In the genomic region with DNA sequence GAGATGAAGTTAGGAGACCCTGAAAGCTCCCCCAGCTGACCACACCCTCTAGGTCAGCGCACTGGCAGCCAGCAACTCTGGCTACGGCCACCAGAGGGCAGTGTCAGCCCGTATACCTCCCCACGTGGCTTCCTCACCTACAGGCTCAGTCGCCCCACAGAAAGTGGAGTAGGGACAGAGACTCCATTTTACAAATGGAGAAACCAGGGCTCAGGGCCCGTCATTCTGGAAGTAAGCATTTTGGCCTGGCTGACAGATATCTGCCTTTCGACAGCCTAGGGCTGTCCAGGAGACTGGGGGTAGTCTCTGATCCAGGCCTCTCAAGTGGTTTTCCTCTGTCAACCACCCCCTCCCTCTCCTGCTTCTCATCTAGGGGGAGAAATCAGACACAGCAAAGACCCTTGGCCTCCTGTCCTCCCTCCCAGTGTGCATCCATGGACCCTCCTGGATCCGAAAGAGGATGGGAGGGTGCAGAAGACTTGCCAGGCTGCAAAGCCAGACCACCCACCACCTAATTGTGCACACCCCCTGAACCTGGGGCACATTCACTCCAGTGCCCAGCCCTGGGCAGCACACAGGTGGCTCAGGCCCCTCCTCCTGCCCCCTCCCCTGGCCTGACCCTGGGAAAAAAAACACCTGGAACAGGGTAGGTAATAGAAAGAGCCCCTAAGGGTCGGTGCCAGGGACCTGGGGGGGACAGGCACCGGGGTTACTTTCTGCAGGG, we compare ENCODE assay signal across 8 cellular contexts. TPM values are rescaled to one million over a fixed set of nuclear protein-coding genes. Genes with fewer than 3 reads are reported as not detected.
DNase-seq lines count a peak whose midpoint lies in the region; ATAC-seq lines count a peak whose summit lies in the region.

No MANE protein-coding gene starts in this region.

- ATAC-seq in HG02852 (IDR thresholded peaks at IDR 0.05; ENCODE audit: unreplicated experiment) (peak; percentile 66), left colon (peak; percentile 89), HG03378 (IDR thresholded peaks at IDR 0.05; ENCODE audit: unreplicated experiment) (no peak)
- peak; percentile 81 for ATAC-seq in central memory CD8-positive, alpha-beta T cell (replicated peaks; ENCODE audit: extremely low read depth, poor library complexity, severe bottlenecking)

- H3K27me3 Mint-ChIP-seq in central memory CD8-positive, alpha-beta T cell, result peaks cover 44% of the 10 kb centered on the region

- H3K9me3 Mint-ChIP-seq in central memory CD8-positive, alpha-beta T cell, result no peaks in the 10 kb centered on the region

- H3K4me1 Mint-ChIP-seq in central memory CD8-positive, alpha-beta T cell, result no peaks in the 10 kb centered on the region

- H3K27ac Mint-ChIP-seq in central memory CD8-positive, alpha-beta T cell (ENCODE audit: low read depth), result no peak overlapping the region

- peaks cover 2% of the 10 kb centered on the region for H3K36me3 Mint-ChIP-seq in central memory CD8-positive, alpha-beta T cell (ENCODE audit: insufficient read depth)

- H3K4me3 Mint-ChIP-seq in central memory CD8-positive, alpha-beta T cell, result no peak overlapping the region

- DNase-seq in D341Med (ENCODE audit: low spot score) (peak; percentile 93), NCI-H446 (lab: John Stamatoyannopoulos, UW) (peak; percentile 45 to 85), left colon (peak; percentile 59 to 87)
- DNase-seq in activated CD4-positive, CD25-positive, alpha-beta regulatory T cell treated with anti-CD3 and anti-CD28 coated beads, Interleukin-2, amount 50 U/mL, for 72 hours, result peak; percentile 86
- DNase-seq in central memory CD8-positive, alpha-beta T cell (ENCODE audit: low spot score in 2 of 2), result peak; percentile 63 to 68
- peak; percentile 84 to 85 for DNase-seq in stimulated activated CD4-positive, alpha-beta T cell treated with anti-CD3 and anti-CD28 coated beads, Interleukin-2, amount 100 ng/mL, for 24 hours

- intact Hi-C loops in left colon (cut with DNase I, micrococcal nuclease), result loop anchor here (2.0 to 10.0 kb wide), 2 partner anchors 63 to 67 kb away; no protein-coding TSS in a partner anchor

RNA-seq across cellular contexts. Expression of a gene that starts 3.8 kb away (rescaled TPM):
- total RNA-seq in left colon, result under 1 TPM; 0.42 to 0.73 TPM

RNA-seq across cellular contexts. Expression of a gene that starts 26.1 kb away (rescaled TPM):
- total RNA-seq in left colon, result not detected

RNA-seq across cellular contexts. Expression of a gene that starts 48.3 kb away (rescaled TPM):
- 100 to 1,000 TPM; 343 to 345 TPM for total RNA-seq in left colon

RNA-seq across cellular contexts. Expression of a gene that starts 49.6 kb away (rescaled TPM):
- 100 to 1,000 TPM; 596 to 603 TPM for total RNA-seq in left colon
